ENCODE assay signal across 8 cellular contexts in genomic region chr12:24596768-24597388, GRCh38.
DNase-seq lines count a peak whose midpoint lies in the region; ATAC-seq and TF ChIP-seq lines count a peak whose summit lies in the region.

No MANE protein-coding gene starts in this region.

- H3K4me3 Mint-ChIP-seq in glutamatergic neuron (ENCODE audit: unreplicated experiment) = no peak overlapping the region

- TF ChIP-seq CTCF in glutamatergic neuron (IDR thresholded peaks at IDR 0.05; ENCODE audit: partially characterized antibody, unreplicated experiment) (peak; percentile 77), upper lobe of right lung (IDR thresholded peaks at IDR 0.05) (peak; percentile 67), omental fat pad (IDR thresholded peaks at IDR 0.05) (peak in 1 of 3 donors; percentile 48)

- intact Hi-C loops in upper lobe of right lung (cut with DNase I) = no loop called here

- no peaks in the 10 kb centered on the region for H3K9me3 ChIP-seq in upper lobe of right lung

- in situ Hi-C loops in G401 (cut with HindIII; ENCODE audit: low sequenced_read_pairs) = no loop called here

- DNase-seq in G401 (ENCODE audit: low spot score) (peak; percentile 12), MV-4-11 (lab: John Stamatoyannopoulos, UW) (peak; percentile 34), SKM-1 (lab: John Stamatoyannopoulos, UW; ENCODE audit: unreplicated experiment) (peak; percentile 11), glutamatergic neuron (no peak), upper lobe of right lung (no peak), mucosa of gallbladder (ENCODE audit: low spot score) (no peak), omental fat pad (ENCODE audit: low spot score) (no peak)

- H3K27me3 ChIP-seq in upper lobe of right lung = no peaks in the 10 kb centered on the region

- ATAC-seq in upper lobe of right lung (peak; percentile 60), HG02840 (IDR thresholded peaks at IDR 0.05; ENCODE audit: low FRiP score, unreplicated experiment) (no peak), omental fat pad (ENCODE audit: low FRiP score) (no peak)

- no peak overlapping the region for H3K27ac ChIP-seq in upper lobe of right lung

- H3K9me3 Mint-ChIP-seq in glutamatergic neuron (ENCODE audit: unreplicated experiment) = no peaks in the 10 kb centered on the region

- no peak overlapping the region for H3K27ac Mint-ChIP-seq in glutamatergic neuron (ENCODE audit: unreplicated experiment)

- no peaks in the 10 kb centered on the region for H3K4me1 ChIP-seq in upper lobe of right lung

- no peaks in the 10 kb centered on the region for H3K4me1 Mint-ChIP-seq in glutamatergic neuron (ENCODE audit: low read depth, unreplicated experiment)

- H3K36me3 ChIP-seq in upper lobe of right lung = no peaks in the 10 kb centered on the region

- peaks cover 8% of the 10 kb centered on the region for H3K27me3 Mint-ChIP-seq in glutamatergic neuron (ENCODE audit: unreplicated experiment)

- H3K36me3 Mint-ChIP-seq in glutamatergic neuron (ENCODE audit: unreplicated experiment) = no peaks in the 10 kb centered on the region

- no peak overlapping the region for H3K4me3 ChIP-seq in upper lobe of right lung

Comparison
In these comparisons a context has a peak if more than half of its experiments do, and no peak if none do; other contexts are left out.
1. DNase-seq: peak in G401 (single experiment), MV-4-11 (single experiment) and SKM-1 (single experiment); none in glutamatergic neuron (single experiment), upper lobe of right lung (single experiment), mucosa of gallbladder (single experiment) and omental fat pad (single experiment).